In the genomic region with DNA sequence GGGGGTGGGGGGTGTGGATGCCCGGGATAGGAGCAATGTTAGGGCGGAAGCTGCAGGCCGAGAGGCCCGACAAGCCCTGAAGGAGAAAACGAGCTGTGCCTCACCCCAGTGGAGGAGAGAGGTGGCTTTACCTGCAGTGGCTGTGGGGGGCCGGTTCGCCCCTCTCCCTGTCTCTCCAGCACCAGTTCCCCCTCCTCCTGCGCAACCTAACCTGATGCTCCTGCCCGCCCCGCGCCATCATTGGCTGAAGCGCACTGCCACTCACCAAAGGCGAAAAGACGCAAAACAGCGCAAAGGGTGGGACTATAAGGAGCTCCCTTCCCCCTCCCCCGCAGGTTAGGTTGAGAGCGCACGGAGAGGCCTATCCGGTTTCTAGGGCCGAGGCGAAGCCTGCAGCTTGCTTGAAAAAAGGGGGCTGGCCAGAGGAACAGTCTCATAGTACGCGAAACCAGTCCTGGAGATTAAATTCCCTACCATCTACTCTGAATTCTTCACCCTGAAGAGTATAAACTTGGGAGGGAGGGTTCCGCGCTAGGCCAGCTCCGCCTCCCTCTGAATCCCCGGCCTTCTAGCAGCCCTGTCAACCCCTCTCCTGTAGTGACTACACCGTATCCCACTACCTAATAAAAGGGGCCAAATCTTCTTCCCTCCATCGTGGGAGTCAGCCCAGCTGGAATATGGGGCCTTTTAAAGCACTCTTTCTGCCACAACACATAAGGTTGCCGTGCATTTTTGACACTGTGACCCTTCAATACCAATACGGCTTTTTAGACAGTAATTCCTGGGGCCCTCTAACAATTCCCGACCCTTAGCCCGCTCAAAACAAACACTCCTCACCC, we compare ENCODE assay signal across 8 cellular contexts. TPM values are rescaled to one million over a fixed set of nuclear protein-coding genes. Genes with fewer than 3 reads are reported as not detected.
DNase-seq lines count a peak whose midpoint lies in the region; ATAC-seq and TF ChIP-seq lines count a peak whose summit lies in the region.

No MANE protein-coding gene starts in this region.

- CTCF ChIA-PET in PC-9 (lab: Charles Lee) = interaction anchor here (0.5 to 1.0 kb wide), 5 partner anchors 19 to 366 kb away, joined by 3 to 8 read pairs (median 7); a partner anchor contains a TSS

- H3K27ac ChIP-seq in PC-9 = peak overlapping the region; percentile 79
- peak overlapping the region; percentile 90 to 94 for H3K27ac ChIP-seq in esophagus (ENCODE audit: low read depth in 2 of 2, low read length in 1 of 2)

- peaks cover 8% of the 10 kb centered on the region for H3F3A ChIP-seq in PC-9 (ENCODE audit: insufficient read depth, low read depth)

- BruUV-seq in PC-9 (replicated peaks; lab: Mats Ljungman, UMichigan) = TSS peak; percentile 31

- H3K4me1 Mint-ChIP-seq in activated T-cell treated with anti-CD3 and anti-CD28 coated beads, Interleukin-2, amount 50 U/mL, for 4 hours (ENCODE audit: low read depth) = peaks cover 64% of the 10 kb centered on the region

- peak overlapping the region; percentile 92 for H3K4me3 Mint-ChIP-seq in activated T-cell treated with anti-CD3 and anti-CD28 coated beads, Interleukin-2, amount 50 U/mL, for 4 hours

- in situ Hi-C loops in KBM-7 (cut with MboI; ENCODE audit: low pct_unique_long_range_greater_than_20kb, low sequenced_read_pairs) = no loop called here

- H3K4me1 ChIP-seq in PC-9 (replicated peaks; ENCODE audit: insufficient read depth) = peaks cover 19% of the 10 kb centered on the region
- no peaks in the 10 kb centered on the region for H3K4me1 ChIP-seq in esophagus (ENCODE audit: control insufficient read depth in 2 of 2, insufficient read depth in 2 of 2, low read length in 1 of 2)
- peaks cover 18% of the 10 kb centered on the region for H3K4me1 ChIP-seq in mucosa of stomach (ENCODE audit: control insufficient read depth, insufficient read depth, low read length)

- no peaks in the 10 kb centered on the region for H3K9me2 ChIP-seq in PC-9 (ENCODE audit: insufficient read depth)

- TF ChIP-seq CTCF in PC-9 (conservative IDR thresholded peaks at IDR 0.05) = no peak

- peak overlapping the region; percentile 90 for H3K4me2 ChIP-seq in PC-9

- intact Hi-C loops in PC-9 (cut with micrococcal nuclease; ENCODE audit: unreplicated experiment) = loop anchor here (1.0 to 2.0 kb wide), 2 partner anchors 19 to 40 kb away; a partner anchor contains a TSS

- peaks cover 54% of the 10 kb centered on the region for H3K79me2 ChIP-seq in PC-9 (ENCODE audit: low read depth)

- H3K27me3 ChIP-seq in PC-9 (ENCODE audit: insufficient read depth, low read depth) (no peaks in the 10 kb centered on the region), esophagus (ENCODE audit: control insufficient read depth in 1 of 2, insufficient read depth in 2 of 2, low read length in 2 of 2) (no peaks in the 10 kb centered on the region), mucosa of stomach (ENCODE audit: control insufficient read depth, insufficient read depth, low read length) (no peaks in the 10 kb centered on the region)

- DNase-seq in DMS53 treated with DMSO at 0.1 percent for 48 hours (lab: John Stamatoyannopoulos, UW; ENCODE audit: unreplicated experiment) (peak; percentile 43), KBM-7 (peak; percentile 99), PC-9 (peak; percentile 92 to 94)
- peak; percentile 99 for DNase-seq in activated T-cell treated with anti-CD3 and anti-CD28 coated beads, Interleukin-2, amount 50 U/mL, for 4 hours
- DNase-seq in stimulated activated CD8-positive, alpha-beta memory T cell treated with anti-CD3 and anti-CD28 coated beads, Interleukin-4, amount 100 ng/mL, for 48 hours = peak; percentile 100

- H3K9ac ChIP-seq in mucosa of stomach (ENCODE audit: low read length) = peak overlapping the region; percentile 94

- H3K9me3 Mint-ChIP-seq in activated T-cell treated with anti-CD3 and anti-CD28 coated beads, Interleukin-2, amount 50 U/mL, for 4 hours = no peaks in the 10 kb centered on the region

- no peaks in the 10 kb centered on the region for H4K20me1 ChIP-seq in PC-9 (ENCODE audit: insufficient read depth)

- 3 to 4% methylated on average over 32 to 33 of the region's 33 CpGs for WGBS in esophagus, 2 donors

- peak; percentile 98 for ATAC-seq in GM21723 (IDR thresholded peaks at IDR 0.05; ENCODE audit: unreplicated experiment)
- ATAC-seq in activated T-cell treated with anti-CD3 and anti-CD28 coated beads, Interleukin-2, amount 50 U/mL, for 4 hours = peak; percentile 100

- H3K4me3 ChIP-seq in PC-9 = peak overlapping the region; percentile 71
- peak overlapping the region; percentile 87 to 89 for H3K4me3 ChIP-seq in esophagus (ENCODE audit: low read depth in 1 of 2, low read length in 2 of 2)
- H3K4me3 ChIP-seq in mucosa of stomach (ENCODE audit: low read length) = peak overlapping the region; percentile 68

- H3K9me3 ChIP-seq in PC-9 (ENCODE audit: insufficient read depth, low read depth) (no peaks in the 10 kb centered on the region), esophagus (ENCODE audit: control insufficient read depth in 2 of 2, insufficient read depth in 1 of 2, low read depth in 1 of 2, low read length in 1 of 2) (no peaks in the 10 kb centered on the region), mucosa of stomach (ENCODE audit: control insufficient read depth, low read length) (no peaks in the 10 kb centered on the region)

- H3K36me3 Mint-ChIP-seq in activated T-cell treated with anti-CD3 and anti-CD28 coated beads, Interleukin-2, amount 50 U/mL, for 4 hours (ENCODE audit: insufficient read depth) = peaks cover 17% of the 10 kb centered on the region

- H2AFZ ChIP-seq in PC-9 = peak overlapping the region; percentile 82

- H3K27me3 Mint-ChIP-seq in activated T-cell treated with anti-CD3 and anti-CD28 coated beads, Interleukin-2, amount 50 U/mL, for 4 hours (ENCODE audit: low read depth) = no peaks in the 10 kb centered on the region

- POLR2A ChIA-PET in PC-9 (lab: Charles Lee; ENCODE audit: unreplicated experiment) = interaction anchor here (0.5 to 2.0 kb wide), 12 partner anchors 19 to 1516 kb away, joined by 3 to 13 read pairs (median 6); a partner anchor contains a TSS

- H3K36me3 ChIP-seq in PC-9 (ENCODE audit: low read depth) = no peaks in the 10 kb centered on the region
- no peaks in the 10 kb centered on the region for H3K36me3 ChIP-seq in esophagus (ENCODE audit: control insufficient read depth in 2 of 2, insufficient read depth in 2 of 2, low read length in 1 of 2)
- H3K36me3 ChIP-seq in mucosa of stomach (ENCODE audit: control insufficient read depth, insufficient read depth, low read length) = no peaks in the 10 kb centered on the region

RNA-seq across cellular contexts. Expression of a gene that starts 18.6 kb away (rescaled TPM):
- 57.3 and 58.7 TPM in 2 replicates for total RNA-seq in PC-9 (2021)
- 10 to 100 TPM; 82.1 to 84.1 (median 84.1) TPM for total RNA-seq in activated T-cell treated with anti-CD3 and anti-CD28 coated beads, Interleukin-2, amount 50 U/mL, for 4 hours
- 10 to 100 TPM; 22.4 to 27.2 TPM for polyA plus RNA-seq in esophagus

RNA-seq across cellular contexts. Expression of a gene that starts 39.5 kb away (rescaled TPM):
- 12.2 and 12.8 TPM in 2 replicates for total RNA-seq in PC-9 (2021)
- total RNA-seq in activated T-cell treated with anti-CD3 and anti-CD28 coated beads, Interleukin-2, amount 50 U/mL, for 4 hours = 10 to 100 TPM; 25.4 to 30.3 (median 25.9) TPM
- 1 to 10 TPM; 6.8 to 7.0 TPM for polyA plus RNA-seq in esophagus

RNA-seq across cellular contexts. Expression of a gene that starts 39.7 kb away (rescaled TPM):
- 32.9 and 50.6 TPM in 2 replicates for total RNA-seq in PC-9 (2021)
- total RNA-seq in activated T-cell treated with anti-CD3 and anti-CD28 coated beads, Interleukin-2, amount 50 U/mL, for 4 hours = 10 to 100 TPM; 76.8 to 97.1 (median 92.6) TPM
- 10 to 100 TPM; 16.6 to 36.0 TPM for polyA plus RNA-seq in esophagus

RNA-seq across cellular contexts. Expression of a gene that starts 53.5 kb away (rescaled TPM):
- total RNA-seq in PC-9 (2021) = 57.2 and 65.4 TPM in 2 replicates
- total RNA-seq in activated T-cell treated with anti-CD3 and anti-CD28 coated beads, Interleukin-2, amount 50 U/mL, for 4 hours = 100 to 1,000 TPM; 166 to 187 (median 173) TPM
- polyA plus RNA-seq in esophagus = 10 to 100 TPM; 29.2 to 39.4 TPM

Comparison
In these comparisons a context has a peak if more than half of its experiments do, and no peak if none do; other contexts are left out.
1. Peak in every context shown above with its lines: DNase-seq, ATAC-seq, H3K4me3 ChIP-seq and H3K27ac ChIP-seq.
2. DNase-seq: peak in every context shown above with its lines; median percentile 100 in stimulated activated CD8-positive, alpha-beta memory T cell treated with anti-CD3 and anti-CD28 coated beads, Interleukin-4, amount 100 ng/mL, for 48 hours; 99 in KBM-7; 99 in activated T-cell treated with anti-CD3 and anti-CD28 coated beads, Interleukin-2, amount 50 U/mL, for 4 hours; 93 in PC-9; 43 in DMS53 treated with DMSO at 0.1 percent for 48 hours.